ENCODE assay signal across 18 cellular contexts in genomic region chr15:96381463-96381862, GRCh38. TPM values are rescaled to one million over a fixed set of nuclear protein-coding genes. Genes with fewer than 3 reads are reported as not detected.
"Had no signal": no experiment of that assay in that cellular context is flagged by ENCODE, and none has a peak within 500 bp of the region (broad histone marks: within the 10 kb centered on the region; RNA-seq: fewer than 3 reads in every experiment).

No MANE protein-coding gene starts in this region.

- H3K27me3 Mint-ChIP-seq: activated naive CD8-positive, alpha-beta T cell treated with anti-CD3 and anti-CD28 coated beads, Interleukin-2, amount 10 ng/mL, durations not matched to agents 7 days and 5 days; stimulated activated memory B cell treated with anti-CD40 and anti-IgM and Interleukin-4, amounts not matched to agents 10 μg/mL and 1 μg/mL and 100 μg/mL, for 72 hours had no signal

- H3K27me3 ChIP-seq: breast epithelium, tibial artery had no signal

- H3K4me3 Mint-ChIP-seq: activated naive CD8-positive, alpha-beta T cell treated with anti-CD3 and anti-CD28 coated beads, Interleukin-2, amount 10 ng/mL, durations not matched to agents 7 days and 5 days; mesothelial cell of epicardium; neural progenitor cell; stimulated activated memory B cell treated with anti-CD40 and anti-IgM and Interleukin-4, amounts not matched to agents 10 μg/mL and 1 μg/mL and 100 μg/mL, for 72 hours; T-cell had no signal

- H3K9me3 Mint-ChIP-seq: activated naive CD8-positive, alpha-beta T cell treated with anti-CD3 and anti-CD28 coated beads, Interleukin-2, amount 10 ng/mL, durations not matched to agents 7 days and 5 days had no signal

- ATAC-seq: activated CD4-positive, CD25-positive, alpha-beta regulatory T cell treated with anti-CD3 and anti-CD28 coated beads, Interleukin-2, amount 50 U/mL, for 24 hours; esophagus mucosa; stimulated activated memory B cell treated with anti-CD40 and anti-IgM and Interleukin-4, amounts not matched to agents 10 μg/mL and 1 μg/mL and 100 μg/mL, for 72 hours; T-cell had no signal

- H3K9ac ChIP-seq: neural progenitor cell, parathyroid adenoma had no signal

- DNase-seq: activated naive CD4-positive, alpha-beta T cell; activated naive CD8-positive, alpha-beta T cell treated with anti-CD3 and anti-CD28 coated beads, Interleukin-2, amount 10 ng/mL, durations not matched to agents 7 days and 5 days; anterior cingulate cortex; dermis blood vessel endothelial cell; foreskin melanocyte; head of caudate nucleus; T-cell; T1000; tibial artery had no signal

- H3K27ac Mint-ChIP-seq: activated naive CD8-positive, alpha-beta T cell treated with anti-CD3 and anti-CD28 coated beads, Interleukin-2, amount 10 ng/mL, durations not matched to agents 7 days and 5 days; mesothelial cell of epicardium; neural progenitor cell; stimulated activated memory B cell treated with anti-CD40 and anti-IgM and Interleukin-4, amounts not matched to agents 10 μg/mL and 1 μg/mL and 100 μg/mL, for 72 hours; T-cell had no signal

- H3K36me3 Mint-ChIP-seq: activated naive CD8-positive, alpha-beta T cell treated with anti-CD3 and anti-CD28 coated beads, Interleukin-2, amount 10 ng/mL, durations not matched to agents 7 days and 5 days; neural progenitor cell; stimulated activated memory B cell treated with anti-CD40 and anti-IgM and Interleukin-4, amounts not matched to agents 10 μg/mL and 1 μg/mL and 100 μg/mL, for 72 hours; T-cell had no signal

- H3K4me3 ChIP-seq: breast epithelium, lung, neural progenitor cell, tibial artery had no signal

- H3K4me2 ChIP-seq: neural progenitor cell had no signal

- H2AFZ ChIP-seq: neural progenitor cell, parathyroid adenoma had no signal

- H3K27ac ChIP-seq: breast epithelium, neural progenitor cell, parathyroid adenoma, tibial artery had no signal

- H3K36me3 ChIP-seq: breast epithelium, neural progenitor cell had no signal

- H3K79me2 ChIP-seq: parathyroid adenoma had no signal

- H3K4me1 ChIP-seq: breast epithelium, parathyroid adenoma, tibial artery had no signal

- H3K4me1 Mint-ChIP-seq: activated naive CD8-positive, alpha-beta T cell treated with anti-CD3 and anti-CD28 coated beads, Interleukin-2, amount 10 ng/mL, durations not matched to agents 7 days and 5 days; mesothelial cell of epicardium; stimulated activated memory B cell treated with anti-CD40 and anti-IgM and Interleukin-4, amounts not matched to agents 10 μg/mL and 1 μg/mL and 100 μg/mL, for 72 hours; T-cell had no signal

RNA-seq across cellular contexts. Expression of gene NR2F2, which starts 51.0 kb away (rescaled TPM):
- total RNA-seq: activated CD8-positive, alpha-beta memory T cell treated with anti-CD3 and anti-CD28 coated beads for 36 hours; activated naive CD8-positive, alpha-beta T cell treated with anti-CD3 and anti-CD28 coated beads, Interleukin-2, amount 10 ng/mL, durations not matched to agents 7 days and 5 days had no signal
